In the genomic region with DNA sequence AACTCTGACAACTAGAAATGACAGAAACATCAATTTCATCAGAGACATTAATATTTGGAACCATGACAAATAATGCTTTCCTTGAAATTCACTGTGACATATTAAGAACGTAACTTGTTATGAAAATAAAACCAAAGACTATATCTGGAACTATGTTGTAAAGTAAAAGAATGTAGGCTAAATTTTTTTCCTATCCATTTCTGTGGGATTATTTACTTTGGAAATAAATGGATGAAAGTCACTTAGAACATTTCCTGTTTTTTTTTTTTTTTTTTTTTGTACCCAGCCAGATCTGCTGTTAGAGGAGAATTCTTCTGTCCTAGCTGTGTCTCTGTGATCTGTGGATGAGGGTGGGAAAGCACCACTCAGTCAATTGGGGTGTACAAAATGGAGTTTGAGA, we compare ENCODE assay signal across 15 cellular contexts.
"Had no signal": no experiment of that assay in that cellular context is flagged by ENCODE, and none has a peak within 500 bp of the region (broad histone marks: within the 10 kb centered on the region; RNA-seq: fewer than 3 reads in every experiment).

No MANE protein-coding gene starts in this region.

- H3K36me3 ChIP-seq: sigmoid colon had no signal

- ATAC-seq: SK-N-SH treated with all-trans-retinoic acid at 6 μM for 48 hours; stimulated activated naive CD8-positive, alpha-beta T cell treated with anti-CD3 and anti-CD28 coated beads, Interleukin-15, amount 100 ng/mL, for 72 hours had no signal

- FAIRE-seq: keratinocyte, urothelium cell line had no signal

- H3K27me3 ChIP-seq: sigmoid colon had no signal

- H3K9me3 ChIP-seq: sigmoid colon had no signal

- H3K4me3 ChIP-seq: coronary artery, sigmoid colon had no signal

- DNase-seq: activated CD4-positive, alpha-beta T cell treated with anti-CD3 and anti-CD28 coated beads for 1 hour; activated CD4-positive, alpha-beta T cell treated with anti-CD3 and anti-CD28 coated beads, Interleukin-2, amount 50 U/mL, for 48 hours; activated effector memory CD4-positive, alpha-beta T cell treated with Interleukin-2 at 50 U/mL for 16 hours; activated T-cell treated with anti-CD3 and anti-CD28 coated beads, Interleukin-2, amount 50 U/mL, for 24 hours; central memory CD4-positive, alpha-beta T cell; endodermal cell; SHP77; sigmoid colon; stimulated activated CD4-positive, alpha-beta T cell treated with anti-CD3 and anti-CD28 coated beads, Interleukin-1b, Interleukin-23, amount 100 ng/mL, for 48 hours; stimulated activated naive CD8-positive, alpha-beta T cell treated with anti-CD3 and anti-CD28 coated beads, Interleukin-15, amount 100 ng/mL, for 72 hours had no signal

- H3K4me3 Mint-ChIP-seq: activated naive CD4-positive, alpha-beta T cell treated with anti-CD3 and anti-CD28 coated beads, Interleukin-2, amount 50 U/mL, for 24 hours; activated T-cell treated with anti-CD3 and anti-CD28 coated beads, Interleukin-2, amount 50 U/mL, for 24 hours; endodermal cell; stimulated activated naive CD8-positive, alpha-beta T cell treated with anti-CD3 and anti-CD28 coated beads, Interleukin-15, amount 100 ng/mL, for 72 hours had no signal

- H3K27ac Mint-ChIP-seq: activated naive CD4-positive, alpha-beta T cell treated with anti-CD3 and anti-CD28 coated beads, Interleukin-2, amount 50 U/mL, for 24 hours; activated T-cell treated with anti-CD3 and anti-CD28 coated beads, Interleukin-2, amount 50 U/mL, for 24 hours; endodermal cell; stimulated activated naive CD8-positive, alpha-beta T cell treated with anti-CD3 and anti-CD28 coated beads, Interleukin-15, amount 100 ng/mL, for 72 hours had no signal

- H3K27me3 Mint-ChIP-seq: activated naive CD4-positive, alpha-beta T cell treated with anti-CD3 and anti-CD28 coated beads, Interleukin-2, amount 50 U/mL, for 24 hours; stimulated activated naive CD8-positive, alpha-beta T cell treated with anti-CD3 and anti-CD28 coated beads, Interleukin-15, amount 100 ng/mL, for 72 hours had no signal
